30 cellular contexts compared by ENCODE assay signal in the genomic region with DNA sequence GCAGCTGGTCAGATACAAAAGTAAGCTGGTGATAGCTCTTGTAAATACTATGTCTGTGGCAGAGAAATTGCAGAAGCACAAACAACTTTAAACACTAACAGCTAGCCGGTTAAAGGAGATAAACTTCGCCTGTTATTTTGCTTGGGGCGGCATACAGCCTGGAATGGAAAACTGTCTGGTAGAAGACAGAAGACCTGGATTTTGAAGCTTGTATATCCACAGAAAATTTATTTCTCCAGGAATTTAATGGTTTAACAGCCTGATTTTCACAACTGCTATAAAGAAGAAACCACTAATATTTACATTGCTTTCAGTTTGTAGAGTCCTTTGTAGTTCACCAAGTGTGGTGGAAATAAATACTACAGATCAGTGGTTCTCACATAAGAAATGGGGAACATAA.
"Had no signal": no experiment of that assay in that cellular context is flagged by ENCODE, and none has a peak within 500 bp of the region (broad histone marks: within the 10 kb centered on the region; RNA-seq: fewer than 3 reads in every experiment).

No MANE protein-coding gene starts in this region.

- ATAC-seq: activated CD8-positive, alpha-beta memory T cell treated with anti-CD3 and anti-CD28 coated beads, Interleukin-2, amount 10 ng/mL, durations not matched to agents 7 days and 5 days; activated naive CD8-positive, alpha-beta T cell treated with anti-CD3 and anti-CD28 coated beads, Interleukin-2, amount 50 U/mL, for 24 hours; Panc1 had no signal

- H3K4me3 ChIP-seq: SJCRH30, SK-N-MC had no signal

- H3K27me3 ChIP-seq: brain microvascular endothelial cell, SJCRH30 had no signal

- H3K9me3 ChIP-seq: SJCRH30 had no signal

- H3K27ac ChIP-seq: brain microvascular endothelial cell, SJCRH30, SK-N-MC, WERI-Rb-1 had no signal

- H3K36me3 ChIP-seq: brain microvascular endothelial cell, SJCRH30, WERI-Rb-1 had no signal

- DNase-seq: activated CD4-positive, alpha-beta memory T cell treated with anti-CD3 and anti-CD28 coated beads, Interleukin-2, amount 10 ng/mL, durations not matched to agents 7 days and 5 days; activated CD4-positive, alpha-beta T cell treated with anti-CD3 and anti-CD28 coated beads for 1 hour; activated CD4-positive, alpha-beta T cell treated with anti-CD3 and anti-CD28 coated beads for 48 hours; activated CD4-positive, CD25-positive, alpha-beta regulatory T cell; activated CD8-positive, alpha-beta memory T cell treated with anti-CD3 and anti-CD28 coated beads for 24 hours; activated CD8-positive, alpha-beta memory T cell treated with anti-CD3 and anti-CD28 coated beads, Interleukin-2, amount 10 ng/mL, durations not matched to agents 7 days and 5 days; activated CD8-positive, alpha-beta memory T cell treated with anti-CD3 and anti-CD28 coated beads, Interleukin-2, amount 50 U/mL, for 48 hours; activated effector memory CD4-positive, alpha-beta T cell treated with Interleukin-2 at 50 U/mL for 16 hours; activated naive CD4-positive, alpha-beta T cell treated with anti-CD3 and anti-CD28 coated beads, Interleukin-2, amount 10 ng/mL, durations not matched to agents 7 days and 5 days; activated naive CD8-positive, alpha-beta T cell treated with anti-CD3 and anti-CD28 coated beads, Interleukin-2, amount 50 U/mL, for 24 hours; activated T-cell treated with anti-CD3 and anti-CD28 coated beads, Interleukin-2, amount 50 U/mL, for 48 hours; anterior cingulate cortex; brain microvascular endothelial cell; central memory CD4-positive, alpha-beta T cell; NCI-H1092 treated with DMSO at 0.1 percent for 48 hours; NCI-H1417; NCI-H146; NCI-H187; NCI-H2029 treated with DMSO at 0.1 percent for 48 hours; NCI-H2107; NCI-H2171; NCI-H510A; NCI-H526; NCI-H748 treated with DMSO at 0.1 percent for 48 hours; SHP77; SJCRH30; T1000; WERI-Rb-1 had no signal
